Comparison of ENCODE assay signal across 14 cellular contexts in the genomic region with DNA sequence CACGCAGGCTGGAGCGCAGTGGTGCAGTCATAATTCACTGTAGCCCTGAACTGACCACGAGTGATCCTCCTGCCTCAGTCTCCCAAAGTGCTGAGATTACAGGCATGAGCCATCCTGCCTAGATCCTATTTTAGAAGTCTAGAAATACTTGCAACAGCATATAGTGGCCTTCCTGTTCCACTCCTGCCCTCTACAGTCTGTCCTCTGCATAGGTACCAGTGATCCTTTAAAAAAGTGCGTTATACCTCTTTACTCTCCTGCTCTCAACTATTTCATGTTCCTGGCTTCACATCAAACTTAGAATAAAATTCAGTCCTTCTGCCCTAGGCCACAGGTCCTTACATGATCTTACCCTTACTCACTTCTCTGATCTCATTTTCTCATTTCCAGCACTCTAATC. TPM values are rescaled to one million over a fixed set of nuclear protein-coding genes. Genes with fewer than 3 reads are reported as not detected.
DNase-seq lines count a peak whose midpoint lies in the region; ATAC-seq and TF ChIP-seq lines count a peak whose summit lies in the region.
"Had no signal": no experiment of that assay in that cellular context is flagged by ENCODE, and none has a peak within 500 bp of the region (broad histone marks: within the 10 kb centered on the region; RNA-seq: fewer than 3 reads in every experiment).

No MANE protein-coding gene starts in this region.

- H3K27ac ChIP-seq in foreskin keratinocyte, result no peak overlapping the region
- H3K27ac ChIP-seq: lower lobe of right lung, prostate gland, SJSA1, vagina had no signal

- in situ Hi-C loops in SK-MEL-5 (cut with HindIII; ENCODE audit: low pct_unique_long_range_greater_than_20kb, low sequenced_read_pairs), result no loop called here

- ATAC-seq in foreskin keratinocyte (peak; percentile 63), GM18505 (IDR thresholded peaks at IDR 0.05; ENCODE audit: unreplicated experiment) (no peak), GM21515 (IDR thresholded peaks at IDR 0.05; ENCODE audit: unreplicated experiment) (no peak), GM18519 (IDR thresholded peaks at IDR 0.05; ENCODE audit: low FRiP score, unreplicated experiment) (no peak)

- TF ChIP-seq CTCF in AG10803 (conservative IDR thresholded peaks at IDR 0.05; ENCODE audit: low read length), result peak; percentile 20
- peak; percentile 34; the same call in 1 of the 3 replicates for TF ChIP-seq CTCF in GM12872 (IDR thresholded peaks at IDR 0.05; ENCODE audit: insufficient read depth, low read depth, low read length)
- TF ChIP-seq CTCF in foreskin keratinocyte (conservative IDR thresholded peaks at IDR 0.05), result peak; percentile 62

- TF ChIP-seq POLR2A in GM18505 (IDR thresholded peaks at IDR 0.05; ENCODE audit: borderline replicate concordance, extremely low read depth, insufficient read depth, insufficient read length), result no peak

- H3K4me1 ChIP-seq in foreskin keratinocyte, result no peaks in the 10 kb centered on the region
- H3K4me1 ChIP-seq: prostate gland had no signal

- H3K27me3 ChIP-seq in foreskin keratinocyte, result no peaks in the 10 kb centered on the region
- H3K27me3 ChIP-seq: SJSA1, vagina had no signal

- H3K4me3 ChIP-seq in AG10803 (ENCODE audit: low read length), result no peak overlapping the region
- H3K4me3 ChIP-seq: lower lobe of right lung, prostate gland, SJSA1, vagina had no signal

- DNase-seq in AG10803 (ENCODE audit: low read depth) (no peak), SK-MEL-5 (ENCODE audit: low read depth, low spot score) (peak; percentile 59), foreskin keratinocyte (peak; percentile 35 to 42)
- no peak for DNase-seq in activated CD4-positive, CD25-positive, alpha-beta regulatory T cell (lab: John Stamatoyannopoulos, UW)
- DNase-seq: activated CD4-positive, alpha-beta T cell treated with anti-CD3 and anti-CD28 coated beads, Interleukin-2, amount 50 U/mL, for 48 hours; lower lobe of right lung; NCI-H1436 had no signal

RNA-seq across cellular contexts. Expression of a gene that starts 6.0 kb away (rescaled TPM):
- total RNA-seq in SK-MEL-5 (2014; rRNA removed; shearing (Covaris generic)), result 51.2 and 54.1 TPM in 2 replicates
- polyA plus RNA-seq in SK-MEL-5 (2015; cell fraction: cytosol; rRNA removed), result 42.5 and 43.1 TPM in 2 replicates
- 8.7 and 12.4 TPM in 2 replicates for polyA plus RNA-seq in SK-MEL-5 (2015; cell fraction: nucleus; rRNA removed)
- 33.8 and 35.8 TPM in 2 replicates for total RNA-seq in foreskin keratinocyte
- polyA plus RNA-seq in foreskin keratinocyte, result 63.9 and 68.5 TPM in 2 replicates

RNA-seq across cellular contexts. Expression of a gene that starts 23.1 kb away (rescaled TPM):
- total RNA-seq in SK-MEL-5 (2014; rRNA removed; shearing (Covaris generic)), result 456 and 499 TPM in 2 replicates
- 197 and 259 TPM in 2 replicates for polyA plus RNA-seq in SK-MEL-5 (2015; cell fraction: cytosol; rRNA removed)
- 83.3 and 119 TPM in 2 replicates for polyA plus RNA-seq in SK-MEL-5 (2015; cell fraction: nucleus; rRNA removed)
- total RNA-seq in foreskin keratinocyte, result 241 and 251 TPM in 2 replicates
- 190 and 210 TPM in 2 replicates for polyA plus RNA-seq in foreskin keratinocyte

RNA-seq across cellular contexts. Expression of a gene that starts 57.6 kb away (rescaled TPM):
- total RNA-seq in SK-MEL-5 (2014; rRNA removed; shearing (Covaris generic)), result 12.3 and 21.7 TPM in 2 replicates
- 8.5 and 11.8 TPM in 2 replicates for polyA plus RNA-seq in SK-MEL-5 (2015; cell fraction: cytosol; rRNA removed)
- polyA plus RNA-seq in SK-MEL-5 (2015; cell fraction: nucleus; rRNA removed), result 153 and 176 TPM in 2 replicates
- 3.3 and 3.8 TPM in 2 replicates for total RNA-seq in foreskin keratinocyte
- 1.2 and 1.5 TPM in 2 replicates for polyA plus RNA-seq in foreskin keratinocyte

Comparison
In these comparisons a context has a peak if more than half of its experiments do, and no peak if none do; other contexts are left out.
1. DNase-seq: peak in SK-MEL-5 (single experiment) and foreskin keratinocyte (2 of 2); none in AG10803 (single experiment) and activated CD4-positive, CD25-positive, alpha-beta regulatory T cell (0 of 4).
2. Peak in every context shown above with its lines, with median percentiles within 50 percentile points of each other: CTCF ChIP-seq.